Comparison of ENCODE assay signal across 7 cellular contexts in the genomic region with DNA sequence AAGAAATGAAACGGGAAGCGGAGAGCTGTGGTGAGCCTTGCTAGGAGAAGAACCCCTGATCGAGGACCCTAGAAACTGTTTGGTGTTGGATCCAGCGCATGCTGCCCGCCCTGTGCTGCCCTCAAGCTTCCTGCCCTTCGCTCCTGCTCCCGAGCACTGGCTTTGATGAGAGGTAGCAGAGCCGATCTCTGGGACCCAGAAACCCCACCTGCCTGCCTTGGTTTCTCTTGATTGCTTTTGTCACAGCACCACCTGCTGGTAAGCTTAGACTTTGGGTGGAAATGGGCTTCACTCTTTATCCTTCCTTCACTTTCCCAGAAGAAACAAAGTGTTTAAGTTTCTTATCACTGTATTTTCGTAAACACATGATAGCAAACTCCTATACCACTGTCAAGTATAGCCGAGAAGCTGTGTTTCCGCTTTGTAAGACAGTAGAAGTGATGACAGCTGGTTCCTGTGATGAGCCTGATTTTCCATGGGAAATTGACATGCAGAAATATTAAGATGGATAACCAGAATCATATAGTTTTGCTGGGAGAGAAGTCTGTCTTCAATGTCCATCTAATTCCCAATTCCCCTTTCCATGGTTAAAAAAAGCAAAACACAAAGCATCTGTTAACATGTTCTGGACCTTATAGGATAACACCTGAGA.
DNase-seq lines count a peak whose midpoint lies in the region; ATAC-seq and TF ChIP-seq lines count a peak whose summit lies in the region.

No MANE protein-coding gene starts in this region.

- ATAC-seq in right cardiac atrium, result peak; percentile 67 to 69
- ATAC-seq in sciatic nerve, result peak; percentile 77

- no peaks in the 10 kb centered on the region for H4K20me1 ChIP-seq in Karpas-422 (ENCODE audit: insufficient read depth, low read depth, low read length)
- H4K20me1 ChIP-seq in SU-DHL-6 (ENCODE audit: low read depth, low read length), result no peaks in the 10 kb centered on the region

- H3K4me1 ChIP-seq in Karpas-422 (ENCODE audit: low read length), result no peaks in the 10 kb centered on the region
- H3K4me1 ChIP-seq in right cardiac atrium (ENCODE audit: control insufficient read depth, insufficient read depth, low read length), result no peaks in the 10 kb centered on the region

- H3F3A ChIP-seq in SU-DHL-6 (ENCODE audit: insufficient read depth), result no peaks in the 10 kb centered on the region

- DNase-seq in Karpas-422, result peak; percentile 80
- DNase-seq in right cardiac atrium, result peak; percentile 41 to 69 (median 66)
- DNase-seq in sciatic nerve (ENCODE audit: low spot score), result peak; percentile 77
- no peak for DNase-seq in OCI-M2 (lab: John Stamatoyannopoulos, UW; ENCODE audit: unreplicated experiment)

- H3K9ac ChIP-seq in Karpas-422 (ENCODE audit: low read length) (no peak overlapping the region), SU-DHL-6 (ENCODE audit: low read length) (no peak overlapping the region)

- WGBS in right cardiac atrium, result 19% methylated on average over 11 of the region's 11 CpGs

- H3K79me2 ChIP-seq in Karpas-422 (ENCODE audit: low read length), result no peaks in the 10 kb centered on the region
- no peaks in the 10 kb centered on the region for H3K79me2 ChIP-seq in SU-DHL-6 (ENCODE audit: insufficient read depth, low read length)

- H3K9me2 ChIP-seq in Karpas-422 (replicated peaks; ENCODE audit: insufficient read depth, low read length) (no peaks in the 10 kb centered on the region), SU-DHL-6 (replicated peaks; ENCODE audit: insufficient read depth, low read length) (no peaks in the 10 kb centered on the region)

- H3K27ac ChIP-seq in Karpas-422 (ENCODE audit: low read length) (no peak overlapping the region), SU-DHL-6 (ENCODE audit: low read depth, low read length) (no peak overlapping the region), angular gyrus (ENCODE audit: low read depth, low read length) (peak overlapping the region; percentile 64), right cardiac atrium (ENCODE audit: low read length) (no peak overlapping the region)

- H3K4me3 ChIP-seq in Karpas-422 (ENCODE audit: low read length) (no peak overlapping the region), SU-DHL-6 (ENCODE audit: insufficient read depth, low read length, poor library complexity, severe bottlenecking) (no peak overlapping the region), right cardiac atrium (ENCODE audit: low read length) (peak overlapping the region; percentile 36)

- H3K27me3 ChIP-seq in Karpas-422 (ENCODE audit: low read length) (no peaks in the 10 kb centered on the region), SU-DHL-6 (ENCODE audit: low read length) (no peaks in the 10 kb centered on the region), right cardiac atrium (ENCODE audit: control insufficient read depth, insufficient read depth) (no peaks in the 10 kb centered on the region)

- TF ChIP-seq CTCF in GM12872 (IDR thresholded peaks at IDR 0.05; ENCODE audit: insufficient read depth, low read depth, low read length) (peak; percentile 82), SU-DHL-6 (IDR thresholded peaks at IDR 0.05; ENCODE audit: insufficient read depth, low read length, poor library complexity, severe bottlenecking) (peak; percentile 94)

- H3K36me3 ChIP-seq in Karpas-422 (ENCODE audit: insufficient read depth, low read length) (no peaks in the 10 kb centered on the region), SU-DHL-6 (ENCODE audit: low read length) (no peaks in the 10 kb centered on the region)

- intact Hi-C loops in right cardiac atrium (cut with DNase I), result loop anchor here (2.0 to 10.0 kb wide), 4 partner anchors 268 to 395 kb away; a partner anchor contains a TSS
- intact Hi-C loops in sciatic nerve (cut with DNase I), result loop anchor here (5.0 kb wide), 1 partner anchor 270 kb away; no protein-coding TSS in a partner anchor

- H2AFZ ChIP-seq in Karpas-422 (ENCODE audit: low read length) (no peak overlapping the region), SU-DHL-6 (ENCODE audit: low read depth, low read length, severe bottlenecking) (no peak overlapping the region)

- no peak overlapping the region for H3K4me2 ChIP-seq in Karpas-422 (ENCODE audit: low read depth, low read length, poor library complexity, severe bottlenecking)
- no peak overlapping the region for H3K4me2 ChIP-seq in SU-DHL-6 (ENCODE audit: low read depth, low read length, poor library complexity, severe bottlenecking)

- H3K9me3 ChIP-seq in Karpas-422 (ENCODE audit: low read length) (no peaks in the 10 kb centered on the region), SU-DHL-6 (ENCODE audit: insufficient read depth, low read length) (no peaks in the 10 kb centered on the region), right cardiac atrium (ENCODE audit: control insufficient read depth, low read length) (no peaks in the 10 kb centered on the region)
